23 cellular contexts compared by ENCODE assay signal in the genomic region with DNA sequence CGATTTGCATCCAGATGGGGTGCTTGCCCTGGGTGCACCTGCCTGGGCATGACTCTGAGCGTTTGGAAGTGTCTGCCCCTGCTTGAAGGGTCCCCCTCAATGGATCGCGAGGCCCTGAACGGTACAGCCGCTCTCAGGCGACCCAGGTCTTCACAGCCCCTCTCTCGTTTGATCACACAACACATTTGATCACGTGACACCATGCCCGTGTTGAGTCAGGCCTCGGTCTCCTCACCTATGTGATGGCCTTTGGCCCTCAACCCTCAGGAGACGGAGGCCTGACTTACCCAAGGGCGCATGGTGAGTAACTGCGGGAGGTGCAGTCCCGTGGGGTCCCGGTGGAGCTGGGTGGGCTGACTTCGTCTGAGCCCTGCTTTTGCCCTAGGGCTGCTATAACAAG. TPM values are rescaled to one million over a fixed set of nuclear protein-coding genes. Genes with fewer than 3 reads are reported as not detected.
"Had no signal": no experiment of that assay in that cellular context is flagged by ENCODE, and none has a peak within 500 bp of the region (broad histone marks: within the 10 kb centered on the region; RNA-seq: fewer than 3 reads in every experiment).

No MANE protein-coding gene starts in this region.

- H3K27me3 Mint-ChIP-seq: activated CD4-positive, alpha-beta memory T cell treated with anti-CD3 and anti-CD28 coated beads, Interleukin-2, amount 10 ng/mL, durations not matched to agents 7 days and 5 days; activated naive CD8-positive, alpha-beta T cell; progenitor cell of endocrine pancreas; T-helper 17 cell had no signal

- H3K27ac ChIP-seq: body of pancreas, coronary artery, foreskin keratinocyte, right atrium auricular region, tibial nerve had no signal

- H3K36me3 ChIP-seq: right atrium auricular region, tibial nerve had no signal

- H3K27ac Mint-ChIP-seq: activated CD4-positive, alpha-beta memory T cell treated with anti-CD3 and anti-CD28 coated beads, Interleukin-2, amount 10 ng/mL, durations not matched to agents 7 days and 5 days; activated naive CD8-positive, alpha-beta T cell; nephron; progenitor cell of endocrine pancreas had no signal

- DNase-seq: activated CD4-positive, alpha-beta memory T cell treated with anti-CD3 and anti-CD28 coated beads, Interleukin-2, amount 10 ng/mL, durations not matched to agents 7 days and 5 days; activated CD4-positive, alpha-beta T cell treated with anti-CD3 and anti-CD28 coated beads for 4 hours; activated effector memory CD4-positive, alpha-beta T cell treated with anti-CD3 and anti-CD28 coated beads, Interleukin-2, amount 50 U/mL, for 16 hours; activated T-cell treated with anti-CD3 and anti-CD28 coated beads, Interleukin-2, amount 50 U/mL, for 4 hours; amygdala; central memory CD4-positive, alpha-beta T cell; occipital lobe; stimulated activated CD4-positive, alpha-beta T cell treated with anti-CD3 and anti-CD28 coated beads, Interleukin-4, amount 100 ng/mL, for 4 hours; stimulated activated CD8-positive, alpha-beta memory T cell treated with anti-CD3 and anti-CD28 coated beads, Interleukin-4, amount 100 ng/mL, for 48 hours; stimulated activated naive CD4-positive, alpha-beta T cell treated with Interleukin-2 at 50 U/mL for 16 hours; substantia nigra; T-helper 17 cell had no signal

- H3K4me3 ChIP-seq: body of pancreas, coronary artery, right atrium auricular region, smooth muscle cell, tibial nerve had no signal

- H3K9me3 Mint-ChIP-seq: activated CD4-positive, alpha-beta memory T cell treated with anti-CD3 and anti-CD28 coated beads, Interleukin-2, amount 10 ng/mL, durations not matched to agents 7 days and 5 days; activated T-cell treated with anti-CD3 and anti-CD28 coated beads, Interleukin-2, amount 50 U/mL, for 4 hours; nephron had no signal

- H3K4me3 Mint-ChIP-seq: activated CD4-positive, alpha-beta memory T cell treated with anti-CD3 and anti-CD28 coated beads, Interleukin-2, amount 10 ng/mL, durations not matched to agents 7 days and 5 days; activated naive CD8-positive, alpha-beta T cell; activated T-cell treated with anti-CD3 and anti-CD28 coated beads, Interleukin-2, amount 50 U/mL, for 4 hours; nephron; T-helper 17 cell had no signal

- H3K9me3 ChIP-seq: body of pancreas, right atrium auricular region, tibial nerve had no signal

- H3K36me3 Mint-ChIP-seq: activated naive CD8-positive, alpha-beta T cell had no signal

- H3K27me3 ChIP-seq: body of pancreas, foreskin keratinocyte, right atrium auricular region, tibial nerve had no signal

- ATAC-seq: activated T-cell treated with anti-CD3 and anti-CD28 coated beads, Interleukin-2, amount 50 U/mL, for 4 hours; body of pancreas; foreskin keratinocyte; T-helper 17 cell had no signal

RNA-seq across cellular contexts. Expression of gene PRRX2, which starts 20.5 kb away (rescaled TPM):
- total RNA-seq: activated CD4-positive, alpha-beta memory T cell treated with anti-CD3 and anti-CD28 coated beads, Interleukin-2, amount 10 ng/mL, durations not matched to agents 7 days and 5 days; foreskin keratinocyte; T-helper 17 cell had no signal

RNA-seq across cellular contexts. Expression of gene C9orf50, which starts 24.0 kb away (rescaled TPM):
- total RNA-seq: activated CD4-positive, alpha-beta memory T cell treated with anti-CD3 and anti-CD28 coated beads, Interleukin-2, amount 10 ng/mL, durations not matched to agents 7 days and 5 days; activated T-cell treated with anti-CD3 and anti-CD28 coated beads, Interleukin-2, amount 50 U/mL, for 4 hours; body of pancreas; foreskin keratinocyte; lower leg skin; mesenteric fat pad; occipital lobe; right atrium auricular region; smooth muscle cell; T-helper 17 cell had no signal
